In genomic region chr14:84397621-84398020, GRCh38 we compare ENCODE assay signal across 1 cellular context.
TF ChIP-seq lines count a peak whose summit lies in the region.

No MANE protein-coding gene starts in this region.

TF ChIP-seq in H1, 55 proteins besides CTCF, POLR2A, EP300 and RAD21:
- no peak for TF ChIP-seq CTBP2 (IDR thresholded peaks at IDR 0.05; ENCODE audit: borderline replicate concordance, insufficient read depth, insufficient read length, low read length)
- TF ChIP-seq POU5F1 (IDR thresholded peaks at IDR 0.05; ENCODE audit: low read depth, low read length), result no peak
- no peak for TF ChIP-seq HDAC2 (IDR thresholded peaks at IDR 0.05; ENCODE audit: borderline replicate concordance in 1 of 2, low read depth in 2 of 2, low read length in 2 of 2)
- no peak for TF ChIP-seq GABPA (IDR thresholded peaks at IDR 0.05; ENCODE audit: borderline replicate concordance, insufficient read depth, low read length)
- no peak for TF ChIP-seq CHD7 (IDR thresholded peaks at IDR 0.05; ENCODE audit: insufficient replicate concordance, low read length)
- no peak for TF ChIP-seq SAP30 (IDR thresholded peaks at IDR 0.05; ENCODE audit: insufficient read depth, insufficient replicate concordance, low read length)
- no peak for TF ChIP-seq MAFK (IDR thresholded peaks at IDR 0.05; ENCODE audit: low read depth, low read length)
- TF ChIP-seq KDM1A (IDR thresholded peaks at IDR 0.05; ENCODE audit: borderline replicate concordance, low read length), result no peak
- no peak for TF ChIP-seq NRF1 (IDR thresholded peaks at IDR 0.05; ENCODE audit: low read depth, low read length)
- no peak for TF ChIP-seq RXRA (IDR thresholded peaks at IDR 0.05; ENCODE audit: insufficient read depth, low read depth, low read length)
